ENCODE assay signal across 29 cellular contexts in the genomic region with DNA sequence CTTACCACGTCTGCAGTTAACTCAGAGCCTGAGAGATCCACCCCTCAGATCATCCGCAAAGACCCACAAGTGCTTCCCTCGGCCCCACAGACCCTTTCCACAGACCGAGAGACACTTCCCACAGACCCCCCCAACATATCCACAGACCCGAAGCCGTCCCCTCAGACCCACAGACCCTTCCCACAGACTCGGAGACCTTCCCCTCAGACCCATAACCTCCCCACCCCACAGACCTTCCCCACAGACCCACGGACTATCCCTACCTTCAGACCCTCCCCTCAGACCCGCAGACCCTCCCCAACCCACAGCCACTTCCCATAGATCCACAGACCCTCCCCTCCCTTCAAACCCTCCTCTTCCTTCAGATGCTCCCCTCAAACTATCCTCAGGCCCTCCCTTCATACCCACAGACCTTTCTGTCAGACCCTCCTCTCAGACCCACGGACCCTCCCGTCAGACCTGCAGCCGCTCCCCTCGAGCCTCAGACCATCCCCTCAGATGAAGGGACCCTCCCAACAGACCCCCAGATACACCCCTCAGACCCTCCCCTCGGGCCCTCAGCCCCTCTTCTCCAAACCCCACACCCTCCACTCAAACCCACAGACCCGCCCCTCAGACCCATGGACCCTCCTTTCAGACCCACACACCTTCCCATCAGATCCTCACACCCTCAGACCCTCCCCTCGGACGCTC. TPM values are rescaled to one million over a fixed set of nuclear protein-coding genes. Genes with fewer than 3 reads are reported as not detected.
A peak's percentile ranks its signal among the peaks of the same experiment; 100 is the strongest.
DNase-seq lines count a peak whose midpoint lies in the region; ATAC-seq and TF ChIP-seq lines count a peak whose summit lies in the region.
"Had no signal": no experiment of that assay in that cellular context is flagged by ENCODE, and none has a peak within 500 bp of the region (broad histone marks: within the 10 kb centered on the region; RNA-seq: fewer than 3 reads in every experiment).

No MANE protein-coding gene starts in this region.

- CTCF ChIA-PET in activated CD8-positive, alpha-beta T cell treated with anti-CD3 and anti-CD28 coated beads, Interleukin-2, amount 10 ng/mL, durations not matched to agents 7 days and 5 days (lab: Charles Lee), result no interaction called here
- CTCF ChIA-PET in activated CD8-positive, alpha-beta T cell treated with anti-CD3 and anti-CD28 coated beads for 36 hours (lab: Charles Lee), result interaction anchor here (1.5 to 2.7 kb wide), 2 partner anchors 9 to 107 kb away, joined by 3 to 28 read pairs; no protein-coding TSS in a partner anchor

- H3K4me2 ChIP-seq in GM23338, result no peak overlapping the region
- H3K4me2 ChIP-seq: A549 had no signal

- peaks cover 11% of the 10 kb centered on the region for H3K27me3 Mint-ChIP-seq in activated CD8-positive, alpha-beta T cell treated with anti-CD3 and anti-CD28 coated beads, Interleukin-2, amount 10 ng/mL, durations not matched to agents 7 days and 5 days (ENCODE audit: low read depth)
- peaks cover 13% of the 10 kb centered on the region for H3K27me3 Mint-ChIP-seq in activated CD8-positive, alpha-beta T cell treated with anti-CD3 and anti-CD28 coated beads for 36 hours
- no peaks in the 10 kb centered on the region for H3K27me3 Mint-ChIP-seq in chondrocyte (ENCODE audit: low read depth)
- peaks cover 2% of the 10 kb centered on the region for H3K27me3 Mint-ChIP-seq in GM23338 (ENCODE audit: insufficient read depth, low read depth, poor library complexity)

- H3F3A ChIP-seq in GM23338 (replicated peaks; ENCODE audit: low read depth), result no peaks in the 10 kb centered on the region

- H3K27me3 ChIP-seq in lower lobe of right lung (ENCODE audit: low read depth), result peaks cover 15% of the 10 kb centered on the region
- no peaks in the 10 kb centered on the region for H3K27me3 ChIP-seq in testis
- no peaks in the 10 kb centered on the region for H3K27me3 ChIP-seq in GM23338 (ENCODE audit: insufficient read depth)
- H3K27me3 ChIP-seq: dorsolateral prefrontal cortex had no signal

- DNase-seq in activated CD8-positive, alpha-beta T cell treated with anti-CD3 and anti-CD28 coated beads, Interleukin-2, amount 10 ng/mL, durations not matched to agents 7 days and 5 days, result peak; percentile 17
- no peak for DNase-seq in activated CD8-positive, alpha-beta T cell treated with anti-CD3 and anti-CD28 coated beads for 36 hours
- DNase-seq in chondrocyte (ENCODE audit: low spot score) (peak; percentile 79), lower lobe of right lung (peak; percentile 25), testis (peak; percentile 11), RPMI8226 (no peak), GM23338 (ENCODE audit: low spot score) (no peak), NCI-H1694 (lab: John Stamatoyannopoulos, UW) (no peak)
- DNase-seq: activated CD4-positive, alpha-beta T cell treated with anti-CD3 and anti-CD28 coated beads for 4 hours; activated gamma-delta T cell; activated naive CD8-positive, alpha-beta T cell treated with anti-CD3 and anti-CD28 coated beads, Interleukin-2, amount 50 U/mL, for 24 hours; activated T-cell treated with anti-CD3 and anti-CD28 coated beads for 4 hours; AML-193; CD4-positive, alpha-beta memory T cell; central memory CD4-positive, alpha-beta T cell; DMS 273 treated with DMSO at 0.1 percent for 48 hours; natural killer cell; NCI-H1092; NCI-H187; NCI-H2171 treated with DMSO at 0.1 percent for 48 hours; NCI-H510A treated with DMSO at 0.1 percent for 48 hours; PC-3; SIG-M5; stimulated activated CD4-positive, alpha-beta T cell treated with anti-CD3 and anti-CD28 coated beads, Interleukin-2, amount 100 ng/mL, for 48 hours; SW 1271; T-helper 9 cell had no signal

- TF ChIP-seq CTCF in activated CD8-positive, alpha-beta T cell treated with anti-CD3 and anti-CD28 coated beads for 36 hours (IDR thresholded peaks at IDR 0.05), result no peak
- TF ChIP-seq CTCF in chondrocyte (IDR thresholded peaks at IDR 0.05) (no peak), lower lobe of right lung (IDR thresholded peaks at IDR 0.05) (no peak), testis (IDR thresholded peaks at IDR 0.05) (no peak), GM23338 (conservative IDR thresholded peaks at IDR 0.05; ENCODE audit: low read depth in 2 of 2) (no peak)

- no peak for TF ChIP-seq POLR2A in testis (IDR thresholded peaks at IDR 0.05)

- no peaks in the 10 kb centered on the region for H3K79me2 ChIP-seq in GM23338 (replicated peaks; ENCODE audit: insufficient read depth)

- H3K36me3 Mint-ChIP-seq in activated CD8-positive, alpha-beta T cell treated with anti-CD3 and anti-CD28 coated beads, Interleukin-2, amount 10 ng/mL, durations not matched to agents 7 days and 5 days (ENCODE audit: low read depth), result no peaks in the 10 kb centered on the region
- no peaks in the 10 kb centered on the region for H3K36me3 Mint-ChIP-seq in activated CD8-positive, alpha-beta T cell treated with anti-CD3 and anti-CD28 coated beads for 36 hours (ENCODE audit: low read depth)
- no peaks in the 10 kb centered on the region for H3K36me3 Mint-ChIP-seq in chondrocyte (ENCODE audit: low read depth)
- no peaks in the 10 kb centered on the region for H3K36me3 Mint-ChIP-seq in GM23338 (ENCODE audit: low read depth)
- H3K36me3 Mint-ChIP-seq: CD4-positive, alpha-beta memory T cell; natural killer cell had no signal

- WGBS in testis, 2 donors, result 85 to 90% methylated on average over 17 of the region's 17 CpGs

- intact Hi-C loops in activated CD8-positive, alpha-beta T cell treated with anti-CD3 and anti-CD28 coated beads for 36 hours (cut with micrococcal nuclease), result loop anchor here (5.0 kb wide), 1 partner anchor 107 kb away; no protein-coding TSS in a partner anchor
- intact Hi-C loops in lower lobe of right lung (cut with DNase I) (no loop called here), testis (cut with DNase I; ENCODE audit: low total_unique reads) (no loop called here)

- H3K4me1 ChIP-seq in lower lobe of right lung (no peaks in the 10 kb centered on the region), testis (no peaks in the 10 kb centered on the region), GM23338 (ENCODE audit: insufficient read depth) (no peaks in the 10 kb centered on the region)
- H3K4me1 ChIP-seq: A549 had no signal

- no peaks in the 10 kb centered on the region for H3K9me3 ChIP-seq in lower lobe of right lung
- no peaks in the 10 kb centered on the region for H3K9me3 ChIP-seq in testis
- H3K9me3 ChIP-seq: A549 had no signal

- ATAC-seq in activated CD8-positive, alpha-beta T cell treated with anti-CD3 and anti-CD28 coated beads, Interleukin-2, amount 10 ng/mL, durations not matched to agents 7 days and 5 days, result no peak
- ATAC-seq in activated CD8-positive, alpha-beta T cell treated with anti-CD3 and anti-CD28 coated beads for 36 hours, result no peak
- ATAC-seq in lower lobe of right lung, result no peak
- no peak for ATAC-seq in GM23338
- ATAC-seq: A549; activated naive CD8-positive, alpha-beta T cell treated with anti-CD3 and anti-CD28 coated beads, Interleukin-2, amount 50 U/mL, for 24 hours; natural killer cell; PC-3 had no signal

- no peaks in the 10 kb centered on the region; the same call in 1 of the 2 replicates for H4K20me1 ChIP-seq in GM23338 (replicated peaks; ENCODE audit: insufficient read depth)

- no peaks in the 10 kb centered on the region for H3K9me3 Mint-ChIP-seq in activated CD8-positive, alpha-beta T cell treated with anti-CD3 and anti-CD28 coated beads, Interleukin-2, amount 10 ng/mL, durations not matched to agents 7 days and 5 days (ENCODE audit: insufficient read depth)
- no peaks in the 10 kb centered on the region for H3K9me3 Mint-ChIP-seq in activated CD8-positive, alpha-beta T cell treated with anti-CD3 and anti-CD28 coated beads for 36 hours
- H3K9me3 Mint-ChIP-seq in chondrocyte (ENCODE audit: low read depth), result no peaks in the 10 kb centered on the region
- no peaks in the 10 kb centered on the region for H3K9me3 Mint-ChIP-seq in GM23338
- H3K9me3 Mint-ChIP-seq: activated naive CD8-positive, alpha-beta T cell treated with anti-CD3 and anti-CD28 coated beads, Interleukin-2, amount 50 U/mL, for 24 hours; CD4-positive, alpha-beta memory T cell; natural killer cell had no signal

- POLR2A ChIA-PET in activated CD8-positive, alpha-beta T cell treated with anti-CD3 and anti-CD28 coated beads, Interleukin-2, amount 10 ng/mL, durations not matched to agents 7 days and 5 days (lab: Charles Lee), result interaction anchor here (0.8 kb wide), 1 partner anchor 20 kb away, joined by 3 read pairs; no protein-coding TSS in a partner anchor
- POLR2A ChIA-PET in activated CD8-positive, alpha-beta T cell treated with anti-CD3 and anti-CD28 coated beads for 36 hours (lab: Charles Lee), result interaction anchor here (0.6 kb wide), 1 partner anchor 14 kb away, joined by 3 read pairs; no protein-coding TSS in a partner anchor

- H3K27ac Mint-ChIP-seq in activated CD8-positive, alpha-beta T cell treated with anti-CD3 and anti-CD28 coated beads, Interleukin-2, amount 10 ng/mL, durations not matched to agents 7 days and 5 days, result no peak overlapping the region
- no peak overlapping the region for H3K27ac Mint-ChIP-seq in activated CD8-positive, alpha-beta T cell treated with anti-CD3 and anti-CD28 coated beads for 36 hours
- H3K27ac Mint-ChIP-seq in chondrocyte (ENCODE audit: unreplicated experiment) (no peak overlapping the region), GM23338 (no peak overlapping the region)
- H3K27ac Mint-ChIP-seq: activated naive CD8-positive, alpha-beta T cell treated with anti-CD3 and anti-CD28 coated beads, Interleukin-2, amount 50 U/mL, for 24 hours; CD4-positive, alpha-beta memory T cell; natural killer cell had no signal

- no peak overlapping the region for H3K4me3 Mint-ChIP-seq in activated CD8-positive, alpha-beta T cell treated with anti-CD3 and anti-CD28 coated beads, Interleukin-2, amount 10 ng/mL, durations not matched to agents 7 days and 5 days
- no peak overlapping the region for H3K4me3 Mint-ChIP-seq in activated CD8-positive, alpha-beta T cell treated with anti-CD3 and anti-CD28 coated beads for 36 hours
- H3K4me3 Mint-ChIP-seq in chondrocyte (ENCODE audit: unreplicated experiment), result no peak overlapping the region
- H3K4me3 Mint-ChIP-seq in GM23338, result no peak overlapping the region
- H3K4me3 Mint-ChIP-seq: activated naive CD8-positive, alpha-beta T cell treated with anti-CD3 and anti-CD28 coated beads, Interleukin-2, amount 50 U/mL, for 24 hours; CD4-positive, alpha-beta memory T cell; natural killer cell had no signal

- H3K4me3 ChIP-seq in lower lobe of right lung (no peak overlapping the region), testis (no peak overlapping the region), GM23338 (no peak overlapping the region)
- H3K4me3 ChIP-seq: A549, dorsolateral prefrontal cortex had no signal

- no peak overlapping the region for H2AFZ ChIP-seq in GM23338

- H3K4me1 Mint-ChIP-seq in activated CD8-positive, alpha-beta T cell treated with anti-CD3 and anti-CD28 coated beads, Interleukin-2, amount 10 ng/mL, durations not matched to agents 7 days and 5 days (ENCODE audit: low read depth), result peaks cover 2% of the 10 kb centered on the region
- no peaks in the 10 kb centered on the region for H3K4me1 Mint-ChIP-seq in activated CD8-positive, alpha-beta T cell treated with anti-CD3 and anti-CD28 coated beads for 36 hours (ENCODE audit: low read depth)
- H3K4me1 Mint-ChIP-seq in chondrocyte (ENCODE audit: low read depth) (peaks cover 5% of the 10 kb centered on the region), GM23338 (peaks cover 8% of the 10 kb centered on the region; the same call in 2 of the 3 replicates)
- H3K4me1 Mint-ChIP-seq: CD4-positive, alpha-beta memory T cell; natural killer cell had no signal

- H3K27ac ChIP-seq in lower lobe of right lung (no peak overlapping the region), testis (no peak overlapping the region), GM23338 (ENCODE audit: low read depth) (no peak overlapping the region)
- H3K27ac ChIP-seq: A549, dorsolateral prefrontal cortex, VCaP had no signal

- H3K36me3 ChIP-seq in lower lobe of right lung (no peaks in the 10 kb centered on the region), testis (ENCODE audit: low read depth, missing control alignments) (no peaks in the 10 kb centered on the region), GM23338 (ENCODE audit: insufficient read depth) (no peaks in the 10 kb centered on the region)

- H3K9me2 ChIP-seq in GM23338 (ENCODE audit: insufficient read depth), result no peaks in the 10 kb centered on the region

RNA-seq across cellular contexts. Expression of gene TFDP1, which starts 20.1 kb away (rescaled TPM):
- total RNA-seq in activated CD8-positive, alpha-beta T cell treated with anti-CD3 and anti-CD28 coated beads, Interleukin-2, amount 10 ng/mL, durations not matched to agents 7 days and 5 days, result 100 to 1,000 TPM; 180 to 191 TPM
- 100 to 1,000 TPM; 174 to 184 TPM for total RNA-seq in activated CD8-positive, alpha-beta T cell treated with anti-CD3 and anti-CD28 coated beads for 36 hours
- total RNA-seq in chondrocyte, result 52.8 to 76.0 TPM (median 54.3 TPM) in 3 replicates
- 47.0 TPM for total RNA-seq in lower lobe of right lung
- total RNA-seq in testis, result 10 to 100 TPM; 72.4 to 73.1 TPM
- 135 TPM for polyA plus RNA-seq in testis (ENCODE audit: insufficient read depth, low read depth, low replicate concordance)
- 80.0 and 92.0 TPM in 2 replicates for total RNA-seq in GM23338 (2014; rRNA removed; shearing (Covaris generic))
- 40.2 and 42.9 TPM in 2 replicates for polyA plus RNA-seq in GM23338 (2016; fragmentation: Nextera tagmentation; extraction: Ambion mirVana)

Comparison
In these comparisons a context has a peak if more than half of its experiments do, and no peak if none do; other contexts are left out.
1. DNase-seq: peak in activated CD8-positive, alpha-beta T cell treated with anti-CD3 and anti-CD28 coated beads, Interleukin-2, amount 10 ng/mL, durations not matched to agents 7 days and 5 days (single experiment), chondrocyte (single experiment), lower lobe of right lung (single experiment) and testis (single experiment); none in activated CD8-positive, alpha-beta T cell treated with anti-CD3 and anti-CD28 coated beads for 36 hours (single experiment), RPMI8226 (single experiment), GM23338 (single experiment) and NCI-H1694 (single experiment).